In the genomic region with DNA sequence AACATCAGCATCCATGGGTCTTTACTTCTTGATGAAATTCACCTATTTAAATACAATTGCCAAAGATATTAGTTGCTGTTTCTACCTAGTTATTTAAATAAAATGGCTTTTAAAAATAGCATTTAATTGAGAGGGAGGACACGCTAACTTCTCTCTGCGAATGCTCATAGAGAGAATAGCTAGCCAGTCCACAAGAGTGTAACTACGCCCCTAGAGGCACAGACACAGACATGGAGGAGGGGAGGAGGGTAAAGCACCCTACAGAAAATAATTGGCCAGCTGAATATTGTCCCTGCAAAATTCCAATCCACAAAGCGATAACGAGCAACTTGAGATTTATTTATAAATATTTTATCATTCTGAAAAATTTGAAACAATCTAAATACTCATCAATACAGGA, we compare ENCODE assay signal across 2 cellular contexts.
TF ChIP-seq lines count a peak whose summit lies in the region.

No MANE protein-coding gene starts in this region.

TF ChIP-seq in HepG2, 621 proteins besides CTCF, POLR2A, EP300 and RAD21:
- TF ChIP-seq, protein P1, sequence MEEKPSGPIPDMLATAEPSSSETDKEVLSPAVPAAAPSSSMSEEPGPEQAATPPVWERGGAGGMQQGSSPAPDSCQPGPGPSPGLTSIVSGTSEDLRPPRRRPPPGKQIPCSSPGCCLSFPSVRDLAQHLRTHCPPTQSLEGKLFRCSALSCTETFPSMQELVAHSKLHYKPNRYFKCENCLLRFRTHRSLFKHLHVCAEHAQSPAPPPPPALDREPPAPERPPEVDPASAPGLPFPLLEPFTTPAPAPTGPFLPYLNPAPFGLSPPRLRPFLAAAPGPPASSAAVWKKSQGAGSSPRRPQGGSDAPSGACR (CRISPR knock-in tag; IDR thresholded peaks at IDR 0.05) = no peak
- TF ChIP-seq, protein P2, sequence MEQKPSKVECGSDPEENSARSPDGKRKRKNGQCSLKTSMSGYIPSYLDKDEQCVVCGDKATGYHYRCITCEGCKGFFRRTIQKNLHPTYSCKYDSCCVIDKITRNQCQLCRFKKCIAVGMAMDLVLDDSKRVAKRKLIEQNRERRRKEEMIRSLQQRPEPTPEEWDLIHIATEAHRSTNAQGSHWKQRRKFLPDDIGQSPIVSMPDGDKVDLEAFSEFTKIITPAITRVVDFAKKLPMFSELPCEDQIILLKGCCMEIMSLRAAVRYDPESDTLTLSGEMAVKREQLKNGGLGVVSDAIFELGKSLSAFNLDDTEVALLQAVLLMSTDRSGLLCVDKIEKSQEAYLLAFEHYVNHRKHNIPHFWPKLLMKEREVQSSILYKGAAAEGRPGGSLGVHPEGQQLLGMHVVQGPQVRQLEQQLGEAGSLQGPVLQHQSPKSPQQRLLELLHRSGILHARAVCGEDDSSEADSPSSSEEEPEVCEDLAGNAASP (CRISPR knock-in tag; IDR thresholded peaks at IDR 0.05; ENCODE audit: borderline replicate concordance) = no peak
- no peak for TF ChIP-seq SP1 (IDR thresholded peaks at IDR 0.05)
- TF ChIP-seq SP1 (CRISPR knock-in tag; IDR thresholded peaks at IDR 0.05) = no peak
- TF ChIP-seq KLF11 (CRISPR knock-in tag; IDR thresholded peaks at IDR 0.05) = no peak
- TF ChIP-seq, protein P3, sequence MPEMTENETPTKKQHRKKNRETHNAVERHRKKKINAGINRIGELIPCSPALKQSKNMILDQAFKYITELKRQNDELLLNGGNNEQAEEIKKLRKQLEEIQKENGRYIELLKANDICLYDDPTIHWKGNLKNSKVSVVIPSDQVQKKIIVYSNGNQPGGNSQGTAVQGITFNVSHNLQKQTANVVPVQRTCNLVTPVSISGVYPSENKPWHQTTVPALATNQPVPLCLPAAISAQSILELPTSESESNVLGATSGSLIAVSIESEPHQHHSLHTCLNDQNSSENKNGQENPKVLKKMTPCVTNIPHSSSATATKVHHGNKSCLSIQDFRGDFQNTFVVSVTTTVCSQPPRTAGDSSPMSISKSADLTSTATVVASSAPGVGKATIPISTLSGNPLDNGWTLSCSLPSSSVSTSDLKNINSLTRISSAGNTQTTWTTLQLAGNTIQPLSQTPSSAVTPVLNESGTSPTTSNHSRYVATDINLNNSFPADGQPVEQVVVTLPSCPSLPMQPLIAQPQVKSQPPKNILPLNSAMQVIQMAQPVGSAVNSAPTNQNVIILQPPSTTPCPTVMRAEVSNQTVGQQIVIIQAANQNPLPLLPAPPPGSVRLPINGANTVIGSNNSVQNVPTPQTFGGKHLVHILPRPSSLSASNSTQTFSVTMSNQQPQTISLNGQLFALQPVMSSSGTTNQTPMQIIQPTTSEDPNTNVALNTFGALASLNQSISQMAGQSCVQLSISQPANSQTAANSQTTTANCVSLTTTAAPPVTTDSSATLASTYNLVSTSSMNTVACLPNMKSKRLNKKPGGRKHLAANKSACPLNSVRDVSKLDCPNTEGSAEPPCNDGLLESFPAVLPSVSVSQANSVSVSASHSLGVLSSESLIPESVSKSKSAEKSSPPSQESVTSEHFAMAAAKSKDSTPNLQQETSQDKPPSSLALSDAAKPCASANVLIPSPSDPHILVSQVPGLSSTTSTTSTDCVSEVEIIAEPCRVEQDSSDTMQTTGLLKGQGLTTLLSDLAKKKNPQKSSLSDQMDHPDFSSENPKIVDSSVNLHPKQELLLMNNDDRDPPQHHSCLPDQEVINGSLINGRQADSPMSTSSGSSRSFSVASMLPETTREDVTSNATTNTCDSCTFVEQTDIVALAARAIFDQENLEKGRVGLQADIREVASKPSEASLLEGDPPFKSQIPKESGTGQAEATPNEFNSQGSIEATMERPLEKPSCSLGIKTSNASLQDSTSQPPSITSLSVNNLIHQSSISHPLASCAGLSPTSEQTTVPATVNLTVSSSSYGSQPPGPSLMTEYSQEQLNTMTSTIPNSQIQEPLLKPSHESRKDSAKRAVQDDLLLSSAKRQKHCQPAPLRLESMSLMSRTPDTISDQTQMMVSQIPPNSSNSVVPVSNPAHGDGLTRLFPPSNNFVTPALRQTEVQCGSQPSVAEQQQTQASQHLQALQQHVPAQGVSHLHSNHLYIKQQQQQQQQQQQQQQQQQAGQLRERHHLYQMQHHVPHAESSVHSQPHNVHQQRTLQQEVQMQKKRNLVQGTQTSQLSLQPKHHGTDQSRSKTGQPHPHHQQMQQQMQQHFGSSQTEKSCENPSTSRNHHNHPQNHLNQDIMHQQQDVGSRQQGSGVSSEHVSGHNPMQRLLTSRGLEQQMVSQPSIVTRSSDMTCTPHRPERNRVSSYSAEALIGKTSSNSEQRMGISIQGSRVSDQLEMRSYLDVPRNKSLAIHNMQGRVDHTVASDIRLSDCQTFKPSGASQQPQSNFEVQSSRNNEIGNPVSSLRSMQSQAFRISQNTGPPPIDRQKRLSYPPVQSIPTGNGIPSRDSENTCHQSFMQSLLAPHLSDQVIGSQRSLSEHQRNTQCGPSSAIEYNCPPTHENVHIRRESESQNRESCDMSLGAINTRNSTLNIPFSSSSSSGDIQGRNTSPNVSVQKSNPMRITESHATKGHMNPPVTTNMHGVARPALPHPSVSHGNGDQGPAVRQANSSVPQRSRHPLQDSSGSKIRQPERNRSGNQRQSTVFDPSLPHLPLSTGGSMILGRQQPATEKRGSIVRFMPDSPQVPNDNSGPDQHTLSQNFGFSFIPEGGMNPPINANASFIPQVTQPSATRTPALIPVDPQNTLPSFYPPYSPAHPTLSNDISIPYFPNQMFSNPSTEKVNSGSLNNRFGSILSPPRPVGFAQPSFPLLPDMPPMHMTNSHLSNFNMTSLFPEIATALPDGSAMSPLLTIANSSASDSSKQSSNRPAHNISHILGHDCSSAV (CRISPR knock-in tag; IDR thresholded peaks at IDR 0.05; ENCODE audit: borderline replicate concordance) = no peak
- TF ChIP-seq, protein P4, sequence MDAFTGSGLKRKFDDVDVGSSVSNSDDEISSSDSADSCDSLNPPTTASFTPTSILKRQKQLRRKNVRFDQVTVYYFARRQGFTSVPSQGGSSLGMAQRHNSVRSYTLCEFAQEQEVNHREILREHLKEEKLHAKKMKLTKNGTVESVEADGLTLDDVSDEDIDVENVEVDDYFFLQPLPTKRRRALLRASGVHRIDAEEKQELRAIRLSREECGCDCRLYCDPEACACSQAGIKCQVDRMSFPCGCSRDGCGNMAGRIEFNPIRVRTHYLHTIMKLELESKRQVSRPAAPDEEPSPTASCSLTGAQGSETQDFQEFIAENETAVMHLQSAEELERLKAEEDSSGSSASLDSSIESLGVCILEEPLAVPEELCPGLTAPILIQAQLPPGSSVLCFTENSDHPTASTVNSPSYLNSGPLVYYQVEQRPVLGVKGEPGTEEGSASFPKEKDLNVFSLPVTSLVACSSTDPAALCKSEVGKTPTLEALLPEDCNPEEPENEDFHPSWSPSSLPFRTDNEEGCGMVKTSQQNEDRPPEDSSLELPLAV (CRISPR knock-in tag; conservative IDR thresholded peaks at IDR 0.05; ENCODE audit: low read depth) = no peak
- no peak for TF ChIP-seq SOX5 (CRISPR knock-in tag; IDR thresholded peaks at IDR 0.05; ENCODE audit: borderline replicate concordance)

TF ChIP-seq in GM12878, 131 proteins besides CTCF, POLR2A, EP300 and RAD21:
- TF ChIP-seq MEF2A (IDR thresholded peaks at IDR 0.05; ENCODE audit: insufficient read depth, low read depth, low read length) = no peak
- TF ChIP-seq, protein P5, sequence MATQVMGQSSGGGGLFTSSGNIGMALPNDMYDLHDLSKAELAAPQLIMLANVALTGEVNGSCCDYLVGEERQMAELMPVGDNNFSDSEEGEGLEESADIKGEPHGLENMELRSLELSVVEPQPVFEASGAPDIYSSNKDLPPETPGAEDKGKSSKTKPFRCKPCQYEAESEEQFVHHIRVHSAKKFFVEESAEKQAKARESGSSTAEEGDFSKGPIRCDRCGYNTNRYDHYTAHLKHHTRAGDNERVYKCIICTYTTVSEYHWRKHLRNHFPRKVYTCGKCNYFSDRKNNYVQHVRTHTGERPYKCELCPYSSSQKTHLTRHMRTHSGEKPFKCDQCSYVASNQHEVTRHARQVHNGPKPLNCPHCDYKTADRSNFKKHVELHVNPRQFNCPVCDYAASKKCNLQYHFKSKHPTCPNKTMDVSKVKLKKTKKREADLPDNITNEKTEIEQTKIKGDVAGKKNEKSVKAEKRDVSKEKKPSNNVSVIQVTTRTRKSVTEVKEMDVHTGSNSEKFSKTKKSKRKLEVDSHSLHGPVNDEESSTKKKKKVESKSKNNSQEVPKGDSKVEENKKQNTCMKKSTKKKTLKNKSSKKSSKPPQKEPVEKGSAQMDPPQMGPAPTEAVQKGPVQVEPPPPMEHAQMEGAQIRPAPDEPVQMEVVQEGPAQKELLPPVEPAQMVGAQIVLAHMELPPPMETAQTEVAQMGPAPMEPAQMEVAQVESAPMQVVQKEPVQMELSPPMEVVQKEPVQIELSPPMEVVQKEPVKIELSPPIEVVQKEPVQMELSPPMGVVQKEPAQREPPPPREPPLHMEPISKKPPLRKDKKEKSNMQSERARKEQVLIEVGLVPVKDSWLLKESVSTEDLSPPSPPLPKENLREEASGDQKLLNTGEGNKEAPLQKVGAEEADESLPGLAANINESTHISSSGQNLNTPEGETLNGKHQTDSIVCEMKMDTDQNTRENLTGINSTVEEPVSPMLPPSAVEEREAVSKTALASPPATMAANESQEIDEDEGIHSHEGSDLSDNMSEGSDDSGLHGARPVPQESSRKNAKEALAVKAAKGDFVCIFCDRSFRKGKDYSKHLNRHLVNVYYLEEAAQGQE (IDR thresholded peaks at IDR 0.05; ENCODE audit: low read depth, low read length) = no peak
